25 cellular contexts compared by ENCODE assay signal in the genomic region with DNA sequence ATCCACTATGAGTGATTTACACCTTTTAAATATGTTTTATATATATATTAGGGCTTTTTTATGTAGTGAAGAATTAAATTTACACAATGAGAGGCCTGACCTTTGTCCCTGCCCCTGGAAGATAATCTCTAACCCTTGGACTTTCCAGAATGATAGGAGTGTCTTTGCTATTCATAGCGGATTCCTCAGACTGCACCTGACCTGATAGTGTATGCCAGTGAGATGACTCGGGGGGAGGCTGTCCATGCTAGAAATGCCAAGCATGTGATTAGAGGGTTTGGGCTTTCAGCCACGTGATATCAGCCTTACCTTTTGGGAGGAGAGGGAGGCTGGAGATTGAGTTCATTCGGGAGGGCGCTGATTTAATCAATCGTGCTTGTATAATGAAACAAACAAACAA. TPM values are rescaled to one million over a fixed set of nuclear protein-coding genes. Genes with fewer than 3 reads are reported as not detected.
A peak's percentile ranks its signal among the peaks of the same experiment; 100 is the strongest.
DNase-seq lines count a peak whose midpoint lies in the region; ATAC-seq, FAIRE-seq and TF ChIP-seq lines count a peak whose summit lies in the region.
"Had no signal": no experiment of that assay in that cellular context is flagged by ENCODE, and none has a peak within 500 bp of the region (broad histone marks: within the 10 kb centered on the region; RNA-seq: fewer than 3 reads in every experiment).

No MANE protein-coding gene starts in this region.

- TF ChIP-seq CTCF in hepatocyte (IDR thresholded peaks at IDR 0.05; ENCODE audit: poor library complexity): no peak

- no peak overlapping the region for H2AFZ ChIP-seq in hepatocyte

- no peak overlapping the region for H3K4me3 ChIP-seq in hepatocyte
- no peak overlapping the region for H3K4me3 ChIP-seq in small intestine (ENCODE audit: low read depth in 1 of 2, low read length in 2 of 2)
- H3K4me3 ChIP-seq: BLaER1 had no signal

- H3K27ac ChIP-seq in hepatocyte (no peak overlapping the region), small intestine (ENCODE audit: low read depth in 1 of 2, low read length in 1 of 2) (no peak overlapping the region)
- H3K27ac ChIP-seq: BLaER1 had no signal

- FAIRE-seq in small intestine (lab: Jason Lieb, UNC): no peak
- FAIRE-seq: A204.1, D721Med, G401.6, GM12891, GM19239 had no signal

- no peaks in the 10 kb centered on the region for H4K20me1 ChIP-seq in hepatocyte (ENCODE audit: insufficient read depth, poor library complexity, severe bottlenecking)
- H4K20me1 ChIP-seq: BLaER1 had no signal

- H3K9me3 ChIP-seq in hepatocyte (ENCODE audit: low read depth) (no peaks in the 10 kb centered on the region), small intestine (ENCODE audit: control insufficient read depth, low read depth) (no peaks in the 10 kb centered on the region)
- H3K9me3 ChIP-seq: BE2C, BLaER1 had no signal

- H3K36me3 ChIP-seq in hepatocyte (replicated peaks; ENCODE audit: insufficient read depth, low read depth) (no peaks in the 10 kb centered on the region), small intestine (ENCODE audit: control insufficient read depth in 2 of 2, insufficient read depth in 2 of 2, low read length in 2 of 2) (no peaks in the 10 kb centered on the region)
- H3K36me3 ChIP-seq: BE2C, BLaER1 had no signal

- DNase-seq in hepatocyte (ENCODE audit: low spot score): peak; percentile 20
- DNase-seq in myocyte (ENCODE audit: low read depth): peak; percentile 6
- DNase-seq in small intestine: peak; percentile 1
- DNase-seq: 8988T; ACHN; BE2C; C1 segment of cervical spinal cord; Calu3; CD4-positive, alpha-beta memory T cell; CD4-positive, CD25-positive, alpha-beta regulatory T cell; CD8-positive, alpha-beta memory T cell; COR-L47; DMS79 treated with DMSO at 0.1 percent for 48 hours; GF-D8 had no signal

- H3K4me1 ChIP-seq in hepatocyte (ENCODE audit: insufficient read depth): no peaks in the 10 kb centered on the region
- no peaks in the 10 kb centered on the region for H3K4me1 ChIP-seq in small intestine (ENCODE audit: control insufficient read depth in 2 of 2, insufficient read depth in 1 of 2, low read depth in 1 of 2, low read length in 1 of 2)
- H3K4me1 ChIP-seq: BE2C, BLaER1 had no signal

- WGBS in hepatocyte (ENCODE audit: low lambda C conversion rate, missing lambda C conversion rate): 63% methylated on average over 6 of the region's 6 CpGs
- 22 to 66% (median 31%) methylated on average over 6 of the region's 6 CpGs for WGBS in small intestine, 3 donors

- H3K4me2 ChIP-seq in hepatocyte: no peak overlapping the region
- H3K4me2 ChIP-seq: BLaER1 had no signal

- H3K27me3 ChIP-seq in hepatocyte (no peaks in the 10 kb centered on the region), small intestine (ENCODE audit: control insufficient read depth in 2 of 2, insufficient read depth in 2 of 2, low read length in 2 of 2) (no peaks in the 10 kb centered on the region)
- H3K27me3 ChIP-seq: BE2C, BLaER1 had no signal

- no peaks in the 10 kb centered on the region for H3K79me2 ChIP-seq in hepatocyte

- no peaks in the 10 kb centered on the region for H3K9me2 ChIP-seq in hepatocyte (replicated peaks; ENCODE audit: insufficient read depth)

- ATAC-seq in GM21528 (IDR thresholded peaks at IDR 0.05; ENCODE audit: low FRiP score, unreplicated experiment) (no peak), HG03442 (IDR thresholded peaks at IDR 0.05; ENCODE audit: unreplicated experiment) (no peak), HG02763 (IDR thresholded peaks at IDR 0.05; ENCODE audit: unreplicated experiment) (no peak)

RNA-seq across cellular contexts. Expression of a gene that starts 44.1 kb away (rescaled TPM):
- total RNA-seq in hepatocyte (not detected in 2 replicates), myocyte (not detected in 2 replicates)
- polyA plus RNA-seq in hepatocyte (0.09 and 0.23 TPM in 2 replicates), small intestine (not detected)
- polyA plus RNA-seq in myocyte (2012): not detected
- total RNA-seq: A673; Calu3; CD4-positive, alpha-beta memory T cell; CD4-positive, CD25-positive, alpha-beta regulatory T cell; CD8-positive, alpha-beta memory T cell had no signal
- polyA plus RNA-seq: CD14-positive monocyte; CD4-positive, alpha-beta memory T cell; CD4-positive, CD25-positive, alpha-beta regulatory T cell; CD8-positive, alpha-beta memory T cell had no signal
